ENCODE assay signal across 30 cellular contexts in the genomic region with DNA sequence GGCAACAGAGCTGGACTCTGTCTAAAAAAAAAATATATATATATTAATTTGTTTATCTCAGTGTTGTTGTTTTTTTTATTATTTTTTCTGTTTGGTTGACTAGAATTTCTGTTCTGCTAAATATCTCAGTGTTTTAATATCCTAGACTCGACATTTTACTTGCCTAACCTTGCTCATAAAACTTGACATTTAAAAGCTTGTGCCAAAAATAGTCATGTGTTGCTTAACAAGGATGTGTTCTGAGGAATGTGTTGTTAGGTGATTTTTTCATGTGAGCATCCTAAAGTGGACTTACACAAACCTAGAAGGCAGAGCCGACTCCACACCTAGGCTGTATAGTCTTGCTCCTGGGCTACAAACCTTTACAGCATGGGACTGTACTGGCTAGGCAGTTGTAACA. TPM values are rescaled to one million over a fixed set of nuclear protein-coding genes. Genes with fewer than 3 reads are reported as not detected.
A peak's percentile ranks its signal among the peaks of the same experiment; 100 is the strongest.
DNase-seq lines count a peak whose midpoint lies in the region; ATAC-seq, FAIRE-seq and TF ChIP-seq lines count a peak whose summit lies in the region.
"Had no signal": no experiment of that assay in that cellular context is flagged by ENCODE, and none has a peak within 500 bp of the region (broad histone marks: within the 10 kb centered on the region; RNA-seq: fewer than 3 reads in every experiment).

No MANE protein-coding gene starts in this region.

- peaks cover 14 to 78% (median 38%) of the 10 kb centered on the region in 11 experiments; a peak in 19 of 22 replicates for H4K20me1 ChIP-seq in BLaER1 treated with 17β-estradiol and CSF1 and Interleukin-3, amounts not matched to agents 10 nM and 100 nM
- H4K20me1 ChIP-seq in H9 (ENCODE audit: control insufficient read depth, insufficient read depth, insufficient read length): no peaks in the 10 kb centered on the region

- no peak for TF ChIP-seq POLR2A in sigmoid colon (IDR thresholded peaks at IDR 0.05)

- peak; percentile 92 for FAIRE-seq in endometrium (lab: Jason Lieb, UNC)
- FAIRE-seq: endothelial cell of umbilical vein, islet of Langerhans, urothelium cell line had no signal

- ATAC-seq in HG02571 (IDR thresholded peaks at IDR 0.05; ENCODE audit: unreplicated experiment): no peak
- ATAC-seq: body of pancreas; GM23338; left lobe of liver; stimulated activated naive B cell treated with anti-CD40 and anti-IgM and Interleukin-4, amounts not matched to agents 10 μg/mL and 1 μg/mL and 100 μg/mL, for 72 hours had no signal

- H3K9me3 Mint-ChIP-seq in H9: no peaks in the 10 kb centered on the region; a peak in 1 of 5 replicates
- no peaks in the 10 kb centered on the region for H3K9me3 Mint-ChIP-seq in chondrocyte (ENCODE audit: low read depth)
- H3K9me3 Mint-ChIP-seq: GM23338; nephron progenitor cell; stimulated activated naive B cell treated with anti-CD40 and anti-IgM and Interleukin-4, amounts not matched to agents 10 μg/mL and 1 μg/mL and 100 μg/mL, for 72 hours had no signal

- no peak for DNase-seq in H9
- DNase-seq in sigmoid colon: no peak
- DNase-seq in chondrocyte (ENCODE audit: low spot score): no peak
- DNase-seq in activated CD4-positive, CD25-positive, alpha-beta regulatory T cell treated with anti-CD3 and anti-CD28 coated beads, Interleukin-2, amount 50 U/mL, for 72 hours: no peak
- no peak for DNase-seq in colonic mucosa
- DNase-seq: activated CD4-positive, alpha-beta T cell treated with anti-CD3 and anti-CD28 coated beads for 4 hours; activated CD8-positive, alpha-beta memory T cell treated with anti-CD3 and anti-CD28 coated beads for 24 hours; activated gamma-delta T cell; BE2C; body of pancreas; dorsolateral prefrontal cortex; GDM1; NCI-H1048; NCI-H446; NCI-H774; nephron progenitor cell; ovary; Peyer's patch; SHP77; stimulated activated naive B cell treated with anti-CD40 and anti-IgM and Interleukin-4, amounts not matched to agents 10 μg/mL and 1 μg/mL and 100 μg/mL, for 72 hours had no signal

- H3K4me1 Mint-ChIP-seq in H9 (peaks cover 4 to 5% of the 10 kb centered on the region in 2 experiments; a peak in 3 of 4 replicates), chondrocyte (ENCODE audit: low read depth) (peaks cover 18% of the 10 kb centered on the region)
- H3K4me1 Mint-ChIP-seq: GM23338, nephron progenitor cell had no signal

- H3K79me2 ChIP-seq in H9 (ENCODE audit: insufficient read depth, low read length): no peaks in the 10 kb centered on the region

- no peak overlapping the region for H3K4me3 ChIP-seq in BLaER1 treated with 17β-estradiol and CSF1 and Interleukin-3, amounts not matched to agents 10 nM and 100 nM
- H3K4me3 ChIP-seq in sigmoid colon: no peak overlapping the region
- no peak overlapping the region for H3K4me3 ChIP-seq in colonic mucosa
- H3K4me3 ChIP-seq: body of pancreas, dorsolateral prefrontal cortex, GM23338, ovary, Peyer's patch, suprapubic skin had no signal

- H4K5ac ChIP-seq in H9 (ENCODE audit: insufficient read length, low read depth, low read length): no peak overlapping the region

- H3K4me3 Mint-ChIP-seq in H9 (no peak overlapping the region), chondrocyte (ENCODE audit: unreplicated experiment) (no peak overlapping the region)
- H3K4me3 Mint-ChIP-seq: GM23338; nephron progenitor cell; stimulated activated naive B cell treated with anti-CD40 and anti-IgM and Interleukin-4, amounts not matched to agents 10 μg/mL and 1 μg/mL and 100 μg/mL, for 72 hours had no signal

- TF ChIP-seq CTCF in H9 (conservative IDR thresholded peaks at IDR 0.05): no peak
- TF ChIP-seq CTCF in sigmoid colon (IDR thresholded peaks at IDR 0.05): no peak
- no peak for TF ChIP-seq CTCF in chondrocyte (IDR thresholded peaks at IDR 0.05)
- TF ChIP-seq CTCF in colonic mucosa (IDR thresholded peaks at IDR 0.05): no peak

- H3K36me3 ChIP-seq in BLaER1 treated with 17β-estradiol and CSF1 and Interleukin-3, amounts not matched to agents 10 nM and 100 nM: peaks cover 26 to 57% (median 40%) of the 10 kb centered on the region in 11 experiments
- H3K36me3 ChIP-seq in sigmoid colon: peaks cover 0 to 27% (median 0%) of the 10 kb centered on the region in 4 donors
- H3K36me3 ChIP-seq in colonic mucosa: no peaks in the 10 kb centered on the region
- H3K36me3 ChIP-seq: ovary had no signal

- no peak overlapping the region for H2BK20ac ChIP-seq in H9 (ENCODE audit: low read depth, low read length, poor library complexity, severe bottlenecking)

- peak overlapping the region in 7 of 11 experiments; percentile 10 to 72 (median 41); a peak in 11 of 22 replicates for H3K27ac ChIP-seq in BLaER1 treated with 17β-estradiol and CSF1 and Interleukin-3, amounts not matched to agents 10 nM and 100 nM
- H3K27ac ChIP-seq in H9 (ENCODE audit: insufficient read length, low read depth, low read length) (no peak overlapping the region), sigmoid colon (peak overlapping the region in 3 of 4 donors; percentile 38 to 65 (median 43)), colonic mucosa (no peak overlapping the region)
- H3K27ac ChIP-seq: body of pancreas, dorsolateral prefrontal cortex, ovary, Peyer's patch, suprapubic skin, VCaP had no signal

- intact Hi-C loops in sigmoid colon (cut with DNase I) (loop anchor here (5.0 to 10.0 kb wide), 4 partner anchors 71 to 719 kb away; partner anchors contain the start of genes ADO and EGR2), colonic mucosa (cut with DNase I) (loop anchor here (5.0 kb wide), 3 partner anchors 339 to 719 kb away; partner anchors contain the start of gene EGR2)

- H3K56ac ChIP-seq in H9 (ENCODE audit: insufficient read length, low read depth, low read length): no peak overlapping the region

- no peak overlapping the region for H3K23ac ChIP-seq in H9 (ENCODE audit: insufficient read length, low read depth, low read length)

- peak overlapping the region in 4 of 11 experiments; percentile 31 to 53 (median 38); a peak in 5 of 22 replicates for H3K9ac ChIP-seq in BLaER1 treated with 17β-estradiol and CSF1 and Interleukin-3, amounts not matched to agents 10 nM and 100 nM
- H3K9ac ChIP-seq in H9 (ENCODE audit: extremely low read depth, insufficient read length, low read length) (peak overlapping the region; percentile 23), colonic mucosa (ENCODE audit: low read depth in 2 of 2, low read length in 2 of 2) (no peak overlapping the region)

- H3K4ac ChIP-seq in H9 (ENCODE audit: low read depth, low read length): no peak overlapping the region

- TF ChIP-seq EP300 in sigmoid colon (IDR thresholded peaks at IDR 0.05): peak; percentile 28 to 79 (median 56)

- H3T11ph ChIP-seq in H9 (ENCODE audit: low read length): no peak overlapping the region

- H2AFZ ChIP-seq in H9 (ENCODE audit: low read length): no peak overlapping the region
- H2AFZ ChIP-seq: GM23338 had no signal

- H4K91ac ChIP-seq in H9 (ENCODE audit: insufficient read length, low read depth, low read length): no peak overlapping the region

- H2BK15ac ChIP-seq in H9 (ENCODE audit: low read depth, low read length): no peak overlapping the region

- H2BK12ac ChIP-seq in H9 (ENCODE audit: insufficient read length, low read depth, low read length): no peak overlapping the region

- H3K14ac ChIP-seq in H9 (ENCODE audit: insufficient read depth, low read length): no peak overlapping the region

- peaks cover 0 to 27% (median 17%) of the 10 kb centered on the region in 10 experiments; a peak in 14 of 20 replicates for H3K4me1 ChIP-seq in BLaER1 treated with 17β-estradiol and CSF1 and Interleukin-3, amounts not matched to agents 10 nM and 100 nM
- H3K4me1 ChIP-seq in H9 (ENCODE audit: insufficient read depth, low read length): no peaks in the 10 kb centered on the region
- H3K4me1 ChIP-seq in sigmoid colon: peaks cover 0 to 39% (median 32%) of the 10 kb centered on the region in 4 donors
- H3K4me1 ChIP-seq in colonic mucosa: peaks cover 5% of the 10 kb centered on the region
- H3K4me1 ChIP-seq: BE2C, body of pancreas, Peyer's patch had no signal

- no peaks in the 10 kb centered on the region for H3K9me3 ChIP-seq in BLaER1 treated with 17β-estradiol and CSF1 and Interleukin-3, amounts not matched to agents 10 nM and 100 nM (replicated peaks in 1 of 11)
- H3K9me3 ChIP-seq in H9 (ENCODE audit: control insufficient read depth, low read depth, low read length) (no peaks in the 10 kb centered on the region), sigmoid colon (no peaks in the 10 kb centered on the region), colonic mucosa (no peaks in the 10 kb centered on the region)
- H3K9me3 ChIP-seq: BE2C, body of pancreas, ovary, Peyer's patch, suprapubic skin had no signal

- H2BK5ac ChIP-seq in H9 (ENCODE audit: insufficient read length, low read length): no peak overlapping the region

- H3K36me3 Mint-ChIP-seq in H9 (ENCODE audit: insufficient read depth in 1 of 3, low read depth in 3 of 3) (peaks cover 11 to 36% (median 35%) of the 10 kb centered on the region in 3 experiments), chondrocyte (ENCODE audit: low read depth) (peaks cover 18% of the 10 kb centered on the region)

- no peak overlapping the region for H2BK120ac ChIP-seq in H9 (ENCODE audit: low read depth, low read length, poor library complexity, severe bottlenecking)

- H3K27me3 Mint-ChIP-seq in H9 (ENCODE audit: low read depth) (no peaks in the 10 kb centered on the region; the same call in 1 of the 2 replicates), chondrocyte (ENCODE audit: low read depth) (no peaks in the 10 kb centered on the region)
- H3K27me3 Mint-ChIP-seq: stimulated activated naive B cell treated with anti-CD40 and anti-IgM and Interleukin-4, amounts not matched to agents 10 μg/mL and 1 μg/mL and 100 μg/mL, for 72 hours had no signal

- H3K27ac Mint-ChIP-seq in H9: no peak overlapping the region; a peak in 1 of 7 replicates
- H3K27ac Mint-ChIP-seq in chondrocyte (ENCODE audit: unreplicated experiment): no peak overlapping the region
- H3K27ac Mint-ChIP-seq: stimulated activated naive B cell treated with anti-CD40 and anti-IgM and Interleukin-4, amounts not matched to agents 10 μg/mL and 1 μg/mL and 100 μg/mL, for 72 hours had no signal

- H3K18ac ChIP-seq in H9 (ENCODE audit: insufficient read length, low read depth, low read length): no peak overlapping the region

- H3K23me2 ChIP-seq in H9 (ENCODE audit: insufficient read length, low read depth, low read length, poor library complexity, severe bottlenecking): no peaks in the 10 kb centered on the region

- H3K27me3 ChIP-seq in BLaER1 treated with 17β-estradiol and CSF1 and Interleukin-3, amounts not matched to agents 10 nM and 100 nM: no peaks in the 10 kb centered on the region
- no peaks in the 10 kb centered on the region for H3K27me3 ChIP-seq in H9 (ENCODE audit: insufficient read depth, low read length)
- H3K27me3 ChIP-seq in sigmoid colon: no peaks in the 10 kb centered on the region
- H3K27me3 ChIP-seq in colonic mucosa: no peaks in the 10 kb centered on the region
- H3K27me3 ChIP-seq: BE2C, body of pancreas, dorsolateral prefrontal cortex, ovary, Peyer's patch, suprapubic skin had no signal

- peak overlapping the region in 7 of 11 experiments; percentile 40 to 79 (median 56); a peak in 12 of 22 replicates for H3K4me2 ChIP-seq in BLaER1 treated with 17β-estradiol and CSF1 and Interleukin-3, amounts not matched to agents 10 nM and 100 nM
- no peak overlapping the region for H3K4me2 ChIP-seq in H9 (ENCODE audit: insufficient read depth, insufficient read length, low read length)
- H3K4me2 ChIP-seq: GM23338 had no signal

- peaks cover 3% of the 10 kb centered on the region for H3K79me1 ChIP-seq in H9 (ENCODE audit: insufficient read depth, low read depth, low read length, poor library complexity, severe bottlenecking)

- no peak overlapping the region for H2AK5ac ChIP-seq in H9 (ENCODE audit: insufficient read length, low read length)

- no peak overlapping the region for H4K8ac ChIP-seq in H9 (replicated peaks; ENCODE audit: insufficient read length, low read depth, low read length)

- WGBS in H9 (ENCODE audit: extremely low coverage, insufficient read length, low lambda C conversion rate): no CpG with 5 or more reads among the region's 2 CpGs
- WGBS in sigmoid colon, 2 donors: 49 to 69% methylated on average over 2 of the region's 2 CpGs

RNA-seq across cellular contexts. Expression of gene NRBF2, which starts 23.1 kb away (rescaled TPM):
- total RNA-seq in H9 (2021) (29.7 and 30.1 TPM in 2 replicates), sigmoid colon (10 to 100 TPM; 12.7 to 15.0 (median 13.8) TPM), chondrocyte (32.0 to 45.2 TPM (median 44.1 TPM) in 3 replicates), colonic mucosa (10 to 100 TPM; 18.7 to 34.9 TPM)
- polyA plus RNA-seq in sigmoid colon: 10 to 100 TPM; 17.3 to 33.5 (median 30.0) TPM

Comparison
In these comparisons a context has a peak if more than half of its experiments do, and no peak if none do; other contexts are left out.
1. H3K27ac ChIP-seq: peak in BLaER1 treated with 17β-estradiol and CSF1 and Interleukin-3, amounts not matched to agents 10 nM and 100 nM (7 of 11) and sigmoid colon (3 of 4); none in H9 (single experiment) and colonic mucosa (single experiment).